In the genomic region with DNA sequence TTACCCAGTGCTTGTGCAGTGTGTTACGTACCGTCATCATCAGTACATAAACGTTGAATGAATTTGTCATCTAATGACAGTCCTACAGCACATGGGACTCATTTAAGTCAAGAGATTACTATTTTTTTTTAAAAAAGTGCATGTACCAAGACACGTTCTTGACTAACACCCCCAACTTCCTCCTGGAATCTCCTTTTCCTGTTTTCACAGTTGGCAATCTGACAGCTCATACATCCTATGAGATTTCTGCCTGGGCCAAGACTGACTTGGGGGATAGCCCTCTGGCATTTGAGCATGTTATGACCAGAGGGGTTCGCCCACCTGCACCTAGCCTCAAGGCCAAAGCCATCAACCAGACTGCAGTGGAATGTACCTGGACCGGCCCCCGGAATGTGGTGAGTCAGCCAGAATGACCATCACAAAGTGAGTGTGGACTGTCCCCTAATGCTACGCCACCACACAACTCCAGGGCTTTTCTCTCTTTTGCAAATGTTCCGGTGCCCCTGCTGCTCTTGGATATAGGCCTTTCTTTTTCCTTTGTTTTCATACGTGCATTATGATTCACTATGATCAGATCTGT, we compare ENCODE assay signal across 1 cellular context.
A peak's percentile ranks its signal among the peaks of the same experiment; 100 is the strongest.
TF ChIP-seq lines count a peak whose summit lies in the region.

No MANE protein-coding gene starts in this region.

TF ChIP-seq in Ishikawa, 13 proteins besides CTCF, POLR2A, EP300 and RAD21 (continued from another document):
- TF ChIP-seq, protein P1, sequence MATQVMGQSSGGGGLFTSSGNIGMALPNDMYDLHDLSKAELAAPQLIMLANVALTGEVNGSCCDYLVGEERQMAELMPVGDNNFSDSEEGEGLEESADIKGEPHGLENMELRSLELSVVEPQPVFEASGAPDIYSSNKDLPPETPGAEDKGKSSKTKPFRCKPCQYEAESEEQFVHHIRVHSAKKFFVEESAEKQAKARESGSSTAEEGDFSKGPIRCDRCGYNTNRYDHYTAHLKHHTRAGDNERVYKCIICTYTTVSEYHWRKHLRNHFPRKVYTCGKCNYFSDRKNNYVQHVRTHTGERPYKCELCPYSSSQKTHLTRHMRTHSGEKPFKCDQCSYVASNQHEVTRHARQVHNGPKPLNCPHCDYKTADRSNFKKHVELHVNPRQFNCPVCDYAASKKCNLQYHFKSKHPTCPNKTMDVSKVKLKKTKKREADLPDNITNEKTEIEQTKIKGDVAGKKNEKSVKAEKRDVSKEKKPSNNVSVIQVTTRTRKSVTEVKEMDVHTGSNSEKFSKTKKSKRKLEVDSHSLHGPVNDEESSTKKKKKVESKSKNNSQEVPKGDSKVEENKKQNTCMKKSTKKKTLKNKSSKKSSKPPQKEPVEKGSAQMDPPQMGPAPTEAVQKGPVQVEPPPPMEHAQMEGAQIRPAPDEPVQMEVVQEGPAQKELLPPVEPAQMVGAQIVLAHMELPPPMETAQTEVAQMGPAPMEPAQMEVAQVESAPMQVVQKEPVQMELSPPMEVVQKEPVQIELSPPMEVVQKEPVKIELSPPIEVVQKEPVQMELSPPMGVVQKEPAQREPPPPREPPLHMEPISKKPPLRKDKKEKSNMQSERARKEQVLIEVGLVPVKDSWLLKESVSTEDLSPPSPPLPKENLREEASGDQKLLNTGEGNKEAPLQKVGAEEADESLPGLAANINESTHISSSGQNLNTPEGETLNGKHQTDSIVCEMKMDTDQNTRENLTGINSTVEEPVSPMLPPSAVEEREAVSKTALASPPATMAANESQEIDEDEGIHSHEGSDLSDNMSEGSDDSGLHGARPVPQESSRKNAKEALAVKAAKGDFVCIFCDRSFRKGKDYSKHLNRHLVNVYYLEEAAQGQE (IDR thresholded peaks at IDR 0.05; ENCODE audit: low read depth), result no peak
- TF ChIP-seq, protein P2, sequence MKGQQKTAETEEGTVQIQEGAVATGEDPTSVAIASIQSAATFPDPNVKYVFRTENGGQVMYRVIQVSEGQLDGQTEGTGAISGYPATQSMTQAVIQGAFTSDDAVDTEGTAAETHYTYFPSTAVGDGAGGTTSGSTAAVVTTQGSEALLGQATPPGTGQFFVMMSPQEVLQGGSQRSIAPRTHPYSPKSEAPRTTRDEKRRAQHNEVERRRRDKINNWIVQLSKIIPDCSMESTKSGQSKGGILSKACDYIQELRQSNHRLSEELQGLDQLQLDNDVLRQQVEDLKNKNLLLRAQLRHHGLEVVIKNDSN (IDR thresholded peaks at IDR 0.05), result no peak
- TF ChIP-seq EGR1 (IDR thresholded peaks at IDR 0.05) (no peak), TCF12 (IDR thresholded peaks at IDR 0.05; ENCODE audit: low read depth) (0 out of 2 replicates have a peak, but pooled peaks have one; percentile 33), TEAD4 (IDR thresholded peaks at IDR 0.05) (peak; percentile 84), CEBPB (IDR thresholded peaks at IDR 0.05) (no peak), FOXM1 (IDR thresholded peaks at IDR 0.05; ENCODE audit: borderline replicate concordance, low read depth) (no peak), ZBTB7A (IDR thresholded peaks at IDR 0.05; ENCODE audit: low read depth) (no peak)
